1 cellular context compared by ENCODE assay signal in genomic region chr17:73234746-73235145, GRCh38.
TF ChIP-seq lines count a peak whose summit lies in the region.

No MANE protein-coding gene starts in this region.

TF ChIP-seq in HEK293, 187 proteins besides CTCF, POLR2A, EP300 and RAD21:
- TF ChIP-seq MZF1 (tag by site-specific recombination; IDR thresholded peaks at IDR 0.05; ENCODE audit: borderline replicate concordance) (no peak), ZNF121 (tag by site-specific recombination; IDR thresholded peaks at IDR 0.05) (no peak), ZFHX2 (tag by site-specific recombination; conservative IDR thresholded peaks at IDR 0.05) (peak; percentile 22; the same call in 1 of the 2 replicates)
- TF ChIP-seq, protein P1, sequence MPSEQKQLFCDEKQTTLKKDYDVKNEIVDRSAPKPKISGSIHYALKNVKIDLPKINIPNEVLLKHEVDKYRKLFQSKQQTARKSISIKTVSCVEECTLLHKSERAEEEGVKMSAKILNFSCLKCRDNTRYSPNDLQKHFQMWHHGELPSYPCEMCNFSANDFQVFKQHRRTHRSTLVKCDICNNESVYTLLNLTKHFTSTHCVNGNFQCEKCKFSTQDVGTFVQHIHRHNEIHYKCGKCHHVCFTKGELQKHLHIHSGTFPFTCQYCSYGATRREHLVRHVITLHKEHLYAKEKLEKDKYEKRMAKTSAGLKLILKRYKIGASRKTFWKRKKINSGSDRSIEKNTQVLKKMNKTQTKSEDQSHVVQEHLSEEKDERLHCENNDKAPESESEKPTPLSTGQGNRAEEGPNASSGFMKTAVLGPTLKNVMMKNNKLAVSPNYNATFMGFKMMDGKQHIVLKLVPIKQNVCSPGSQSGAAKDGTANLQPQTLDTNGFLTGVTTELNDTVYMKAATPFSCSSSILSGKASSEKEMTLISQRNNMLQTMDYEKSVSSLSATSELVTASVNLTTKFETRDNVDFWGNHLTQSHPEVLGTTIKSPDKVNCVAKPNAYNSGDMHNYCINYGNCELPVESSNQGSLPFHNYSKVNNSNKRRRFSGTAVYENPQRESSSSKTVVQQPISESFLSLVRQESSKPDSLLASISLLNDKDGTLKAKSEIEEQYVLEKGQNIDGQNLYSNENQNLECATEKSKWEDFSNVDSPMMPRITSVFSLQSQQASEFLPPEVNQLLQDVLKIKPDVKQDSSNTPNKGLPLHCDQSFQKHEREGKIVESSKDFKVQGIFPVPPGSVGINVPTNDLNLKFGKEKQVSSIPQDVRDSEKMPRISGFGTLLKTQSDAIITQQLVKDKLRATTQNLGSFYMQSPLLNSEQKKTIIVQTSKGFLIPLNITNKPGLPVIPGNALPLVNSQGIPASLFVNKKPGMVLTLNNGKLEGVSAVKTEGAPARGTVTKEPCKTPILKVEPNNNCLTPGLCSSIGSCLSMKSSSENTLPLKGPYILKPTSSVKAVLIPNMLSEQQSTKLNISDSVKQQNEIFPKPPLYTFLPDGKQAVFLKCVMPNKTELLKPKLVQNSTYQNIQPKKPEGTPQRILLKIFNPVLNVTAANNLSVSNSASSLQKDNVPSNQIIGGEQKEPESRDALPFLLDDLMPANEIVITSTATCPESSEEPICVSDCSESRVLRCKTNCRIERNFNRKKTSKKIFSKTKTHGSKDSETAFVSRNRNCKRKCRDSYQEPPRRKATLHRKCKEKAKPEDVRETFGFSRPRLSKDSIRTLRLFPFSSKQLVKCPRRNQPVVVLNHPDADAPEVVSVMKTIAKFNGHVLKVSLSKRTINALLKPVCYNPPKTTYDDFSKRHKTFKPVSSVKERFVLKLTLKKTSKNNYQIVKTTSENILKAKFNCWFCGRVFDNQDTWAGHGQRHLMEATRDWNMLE (tag by site-specific recombination; conservative IDR thresholded peaks at IDR 0.05; ENCODE audit: low read depth) = no peak
